9 cellular contexts compared by ENCODE assay signal in genomic region chr2:127176371-127177311, GRCh38. TPM values are rescaled to one million over a fixed set of nuclear protein-coding genes. Genes with fewer than 3 reads are reported as not detected.
A peak's percentile ranks its signal among the peaks of the same experiment; 100 is the strongest.
DNase-seq lines count a peak whose midpoint lies in the region; ATAC-seq and TF ChIP-seq lines count a peak whose summit lies in the region.
"Had no signal": no experiment of that assay in that cellular context is flagged by ENCODE, and none has a peak within 500 bp of the region (broad histone marks: within the 10 kb centered on the region; RNA-seq: fewer than 3 reads in every experiment).

No MANE protein-coding gene starts in this region.

- TF ChIP-seq CTCF in AG09309 (IDR thresholded peaks at IDR 0.05; ENCODE audit: control insufficient read depth, insufficient read depth, low read depth, low read length, missing control alignments) = peak; percentile 17

- no peaks in the 10 kb centered on the region for H3K9me3 ChIP-seq in SJSA1 (replicated peaks)

- ATAC-seq in GM21529 (IDR thresholded peaks at IDR 0.05; ENCODE audit: unreplicated experiment) = no peak

- no peaks in the 10 kb centered on the region for H3K36me3 ChIP-seq in SJSA1

- DNase-seq in AG09309 (ENCODE audit: low read depth) (peak; percentile 37), SJSA1 (ENCODE audit: low read depth in 1 of 2, low spot score in 2 of 2) (peak in 1 of 2 experiments; percentile 53), head of caudate nucleus (peak in 41 of 42 donors; percentile 46 to 90 (median 75)), occipital lobe (lab: John Stamatoyannopoulos, UW) (peak; percentile 31), UCSD-AML1 (lab: John Stamatoyannopoulos, UW; ENCODE audit: unreplicated experiment) (no peak), NCI-H1930 (lab: John Stamatoyannopoulos, UW) (no peak), dermis blood vessel endothelial cell (no peak)
- DNase-seq: NCI-H1436 had no signal

- H3K4me3 ChIP-seq in AG09309 (ENCODE audit: control insufficient read depth, low read depth, low read length) = no peak overlapping the region; the same call in 1 of the 2 replicates
- no peak overlapping the region for H3K4me3 ChIP-seq in SJSA1

- H3K4me1 ChIP-seq in SJSA1 (replicated peaks) = peaks cover 20% of the 10 kb centered on the region

- intact Hi-C loops in head of caudate nucleus (cut with DNase I) = no loop called here

- peak overlapping the region; percentile 57 for H3K27ac ChIP-seq in SJSA1

- no peaks in the 10 kb centered on the region for H3K27me3 ChIP-seq in SJSA1 (replicated peaks)

RNA-seq across cellular contexts. Expression of gene CYP27C1, which starts 43.5 kb away (rescaled TPM):
- 0.63 and 2.7 TPM in 2 replicates for total RNA-seq in SJSA1 (2014; rRNA removed; shearing (Covaris generic))
- total RNA-seq in occipital lobe (2.2 TPM), dermis blood vessel endothelial cell (not detected in 2 replicates)

Comparison
In these comparisons a context has a peak if more than half of its experiments do, and no peak if none do; other contexts are left out.
1. DNase-seq: peak in AG09309 (single experiment), head of caudate nucleus (41 of 42) and occipital lobe (single experiment); none in UCSD-AML1 (single experiment), NCI-H1930 (0 of 2) and dermis blood vessel endothelial cell (single experiment).